In genomic region chr2:1745171-1746023, GRCh38 we compare ENCODE assay signal across 12 cellular contexts. TPM values are rescaled to one million over a fixed set of nuclear protein-coding genes. Genes with fewer than 3 reads are reported as not detected.
DNase-seq lines count a peak whose midpoint lies in the region; ATAC-seq and TF ChIP-seq lines count a peak whose summit lies in the region.
"Had no signal": no experiment of that assay in that cellular context is flagged by ENCODE, and none has a peak within 500 bp of the region (broad histone marks: within the 10 kb centered on the region; RNA-seq: fewer than 3 reads in every experiment).

No MANE protein-coding gene starts in this region.

- H3K27me3 ChIP-seq in HUES64 (ENCODE audit: insufficient read depth, low read length) (peaks cover 27% of the 10 kb centered on the region), smooth muscle cell (ENCODE audit: low read depth) (no peaks in the 10 kb centered on the region)

- peak overlapping the region; percentile 84 to 92 (median 88) for H3K4me3 Mint-ChIP-seq in brain

- 86% methylated on average over 24 of the region's 26 CpGs for WGBS in HUES64
- 79% methylated on average over 26 of the region's 26 CpGs for WGBS in smooth muscle cell (ENCODE audit: low lambda C conversion rate)

- H3K27ac Mint-ChIP-seq in brain = peak overlapping the region in 4 of 5 experiments; percentile 66 to 96 (median 96)

- H3K79me2 ChIP-seq in smooth muscle cell (ENCODE audit: low read depth) = peaks cover 38% of the 10 kb centered on the region

- ATAC-seq in HG02981 (IDR thresholded peaks at IDR 0.05; ENCODE audit: unreplicated experiment) = no peak
- ATAC-seq: K562 had no signal

- H4K20me1 ChIP-seq in smooth muscle cell (ENCODE audit: low read depth) = peaks cover 27% of the 10 kb centered on the region

- peaks cover 24% of the 10 kb centered on the region for H3K36me3 Mint-ChIP-seq in brain

- H3K27me3 Mint-ChIP-seq in brain = peaks cover 6% of the 10 kb centered on the region

- no peak overlapping the region for H3K27ac ChIP-seq in HUES64 (ENCODE audit: low read depth, low read length)
- H3K27ac ChIP-seq in smooth muscle cell (ENCODE audit: low read depth) = peak overlapping the region; percentile 96

- peak overlapping the region; percentile 93 for H3K4me2 ChIP-seq in smooth muscle cell

- H3K9me3 Mint-ChIP-seq in brain = peaks cover 0 to 2% (median 0%) of the 10 kb centered on the region in 5 experiments

- H3K9me3 ChIP-seq in HUES64 (ENCODE audit: insufficient read depth, low read depth, low read length) (no peaks in the 10 kb centered on the region), smooth muscle cell (replicated peaks; ENCODE audit: low read depth) (no peaks in the 10 kb centered on the region)
- H3K9me3 ChIP-seq: HAP-1 had no signal

- H2AFZ ChIP-seq in smooth muscle cell (ENCODE audit: low read depth) = no peak overlapping the region

- H3K4me1 Mint-ChIP-seq in brain = peaks cover 29% of the 10 kb centered on the region

- H3K4me1 ChIP-seq in HUES64 (ENCODE audit: insufficient read depth, low read length) = peaks cover 16% of the 10 kb centered on the region
- H3K4me1 ChIP-seq in smooth muscle cell (ENCODE audit: low read depth) = peaks cover 19% of the 10 kb centered on the region
- H3K4me1 ChIP-seq: HAP-1 had no signal

- TF ChIP-seq CTCF in brain (conservative IDR thresholded peaks at IDR 0.05) (no peak), smooth muscle cell (IDR thresholded peaks at IDR 0.05; ENCODE audit: borderline replicate concordance, insufficient read depth, poor library complexity, severe bottlenecking) (no peak)

- DNase-seq in islet precursor cell (peak; percentile 46), smooth muscle cell (lab: John Stamatoyannopoulos, UW; ENCODE audit: unreplicated experiment) (no peak), pons (ENCODE audit: low spot score) (no peak), NCI-H69 (lab: John Stamatoyannopoulos, UW) (no peak)
- no peak for DNase-seq in activated CD4-positive, alpha-beta T cell treated with anti-CD3 and anti-CD28 coated beads for 1 hour
- DNase-seq: hippocampal formation; stimulated activated CD4-positive, alpha-beta T cell treated with anti-CD3 and anti-CD28 coated beads, Interleukin-2, amount 100 ng/mL, for 24 hours had no signal

- peaks cover 14% of the 10 kb centered on the region for H3F3A ChIP-seq in smooth muscle cell (ENCODE audit: low read depth)

- peak overlapping the region; percentile 66 for H3K4me3 ChIP-seq in HUES64 (ENCODE audit: low read length)
- H3K4me3 ChIP-seq in smooth muscle cell = peak overlapping the region; percentile 95
- H3K4me3 ChIP-seq: HAP-1, K562 had no signal

- H3K36me3 ChIP-seq in HUES64 (ENCODE audit: insufficient read depth, low read length) = no peaks in the 10 kb centered on the region
- H3K36me3 ChIP-seq in smooth muscle cell (ENCODE audit: low read depth) = no peaks in the 10 kb centered on the region
- H3K36me3 ChIP-seq: HAP-1 had no signal

- H3K9ac ChIP-seq in HUES64 (ENCODE audit: low read depth, low read length) (peak overlapping the region; percentile 83), smooth muscle cell (ENCODE audit: low read depth) (no peak overlapping the region)

RNA-seq across cellular contexts. Expression of gene PXDN, which starts 1.1 kb away (rescaled TPM):
- 80.4 TPM for polyA plus RNA-seq in HUES64 (2013, experiment 1 of 2)
- 87.2 TPM for polyA plus RNA-seq in HUES64 (2013, experiment 2 of 2)
- polyA plus RNA-seq in brain (ENCODE audit: insufficient read depth, low read depth, low replicate concordance) (6.9 TPM), smooth muscle cell (253 and 333 TPM in 2 replicates)
- 328 and 334 TPM in 2 replicates for total RNA-seq in smooth muscle cell
- polyA plus RNA-seq: K562 had no signal

Comparison
In these comparisons a context has a peak if more than half of its experiments do, and no peak if none do; other contexts are left out.
1. RNA of gene PXDN, which starts 1.1 kb away (polyA plus RNA-seq): 253 to 333 TPM in smooth muscle cell; 6.9 TPM in brain (single experiment); every median in the first group is over 10 times any median in the second.